ENCODE assay signal across 1 cellular context in genomic region chr7:85719981-85720963, GRCh38.
A peak's percentile ranks its signal among the peaks of the same experiment; 100 is the strongest.
TF ChIP-seq lines count a peak whose summit lies in the region.

No MANE protein-coding gene starts in this region.

TF ChIP-seq in A549, 52 proteins besides CTCF, POLR2A, EP300 and RAD21 (continued from another document):
- TF ChIP-seq CHD4 (IDR thresholded peaks at IDR 0.05; ENCODE audit: borderline replicate concordance) (no peak), NR3C1 (IDR thresholded peaks at IDR 0.05) (no peak), CEBPB (IDR thresholded peaks at IDR 0.05) (peak; percentile 78 to 83), EHF (CRISPR knock-in tag; IDR thresholded peaks at IDR 0.05) (no peak), MAFK (IDR thresholded peaks at IDR 0.05; ENCODE audit: partially characterized antibody) (no peak), FOSL2 (IDR thresholded peaks at IDR 0.05) (peak; percentile 53), FOSL2 (CRISPR knock-in tag; IDR thresholded peaks at IDR 0.05) (peak; percentile 92)
